In the genomic region with DNA sequence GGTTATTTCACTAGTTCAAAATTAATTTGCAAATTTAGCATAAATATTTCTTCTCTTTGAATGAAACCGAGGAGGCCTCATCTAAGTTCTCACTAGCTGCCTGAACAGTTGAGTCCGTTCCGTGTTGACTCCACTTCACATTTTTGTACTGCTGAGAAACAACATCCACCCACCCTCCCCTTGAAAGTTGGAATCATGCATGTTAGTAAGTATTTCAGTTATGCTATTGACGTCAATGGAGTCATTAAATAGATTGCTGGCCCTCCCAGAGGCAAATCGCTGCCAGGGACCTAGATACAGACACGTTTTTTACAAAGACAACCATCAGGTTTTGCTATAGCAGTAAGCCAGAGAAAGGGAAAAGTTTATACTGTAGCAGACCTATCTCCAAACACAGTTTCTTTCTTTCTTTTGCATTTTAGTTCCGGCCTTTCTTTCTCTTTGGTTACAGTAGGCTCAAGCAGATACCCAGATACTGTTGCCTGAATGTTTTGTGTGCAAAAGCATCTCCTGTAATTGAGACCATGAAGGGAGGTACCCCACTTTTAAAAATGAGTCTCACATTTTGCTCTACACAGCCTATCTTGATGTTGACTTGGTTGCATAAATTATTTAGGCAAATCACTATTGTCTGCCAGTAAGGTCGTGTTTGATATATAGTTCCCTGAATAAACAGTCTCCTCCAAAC, we compare ENCODE assay signal across 8 cellular contexts.
DNase-seq lines count a peak whose midpoint lies in the region; ATAC-seq and TF ChIP-seq lines count a peak whose summit lies in the region.

No MANE protein-coding gene starts in this region.

- peak; percentile 75 for ATAC-seq in esophagus mucosa
- ATAC-seq in GM21360 (IDR thresholded peaks at IDR 0.05; ENCODE audit: unreplicated experiment) = no peak
- no peak for ATAC-seq in HG03039 (IDR thresholded peaks at IDR 0.05; ENCODE audit: unreplicated experiment)

- no peak for TF ChIP-seq CTCF in NB4 (IDR thresholded peaks at IDR 0.05; ENCODE audit: low read depth, low read length)
- TF ChIP-seq CTCF in WI38 (IDR thresholded peaks at IDR 0.05; ENCODE audit: low read depth, low read length) = no peak

- H3K27ac ChIP-seq in substantia nigra (ENCODE audit: low read depth, low read length, poor library complexity, severe bottlenecking) = peak overlapping the region; percentile 71

- H3K4me3 ChIP-seq in NB4 (ENCODE audit: low read depth, low read length) = no peak overlapping the region
- peak overlapping the region; percentile 40 for H3K4me3 ChIP-seq in WI38 (ENCODE audit: low read depth, low read length)

- DNase-seq in GM03348 (ENCODE audit: low spot score) = peak; percentile 87
- DNase-seq in NB4 (ENCODE audit: low read depth) = peak; percentile 56
- DNase-seq in mucosa of gallbladder (ENCODE audit: low spot score) = peak; percentile 83
- peak in 12 of 49 donors; percentile 8 to 54 (median 26) for DNase-seq in substantia nigra (lab: John Stamatoyannopoulos, UW)

- no peak for TF ChIP-seq POLR2A in NB4 (IDR thresholded peaks at IDR 0.05; ENCODE audit: extremely low read depth, insufficient read length)
